In the genomic region with DNA sequence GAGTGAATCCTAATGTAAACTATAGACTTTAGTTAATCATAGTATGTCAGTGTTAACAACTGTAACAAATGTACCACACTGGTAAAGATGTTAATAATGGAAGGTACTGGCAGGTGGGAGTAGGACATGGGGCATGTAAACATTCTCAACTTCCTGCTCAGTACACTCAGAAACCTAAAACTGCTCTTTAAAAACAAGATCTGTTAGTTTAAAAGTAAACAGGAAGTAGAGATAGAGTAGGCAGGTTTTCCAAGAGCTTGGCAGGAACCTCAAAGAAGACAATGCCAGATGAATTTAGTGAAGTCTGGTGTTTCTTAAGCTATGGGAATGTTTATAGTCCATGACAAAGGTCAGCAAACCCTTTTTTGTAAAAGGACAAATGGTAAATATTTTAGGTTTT, we compare ENCODE assay signal across 19 cellular contexts. TPM values are rescaled to one million over a fixed set of nuclear protein-coding genes. Genes with fewer than 3 reads are reported as not detected.
DNase-seq lines count a peak whose midpoint lies in the region; ATAC-seq, FAIRE-seq and TF ChIP-seq lines count a peak whose summit lies in the region.
"Had no signal": no experiment of that assay in that cellular context is flagged by ENCODE, and none has a peak within 500 bp of the region (broad histone marks: within the 10 kb centered on the region; RNA-seq: fewer than 3 reads in every experiment).

No MANE protein-coding gene starts in this region.

- no peaks in the 10 kb centered on the region for H3K27me3 Mint-ChIP-seq in activated CD4-positive, alpha-beta T cell treated with anti-CD3 and anti-CD28 coated beads, Interleukin-2, amount 10 ng/mL, durations not matched to agents 7 days and 5 days
- H3K27me3 Mint-ChIP-seq in central memory CD8-positive, alpha-beta T cell, result no peaks in the 10 kb centered on the region

- H2BK15ac ChIP-seq in mesendoderm (replicated peaks; ENCODE audit: low read depth), result no peak overlapping the region

- no peak overlapping the region for H4K5ac ChIP-seq in mesendoderm (ENCODE audit: low read length)

- no peak for TF ChIP-seq RAD21 in Ishikawa (IDR thresholded peaks at IDR 0.05; ENCODE audit: low read depth)

- H4K8ac ChIP-seq in mesendoderm (ENCODE audit: low read depth, low read length), result no peak overlapping the region

- no peak for TF ChIP-seq POLR2A in GM18505 (IDR thresholded peaks at IDR 0.05; ENCODE audit: borderline replicate concordance, extremely low read depth, insufficient read depth, insufficient read length)

- FAIRE-seq in frontal cortex (lab: Jason Lieb, UNC), result no peak
- FAIRE-seq: keratinocyte had no signal

- no peak overlapping the region for H3K18ac ChIP-seq in mesendoderm (ENCODE audit: low read length)

- no peak overlapping the region for H3K4me3 Mint-ChIP-seq in activated CD4-positive, alpha-beta T cell treated with anti-CD3 and anti-CD28 coated beads, Interleukin-2, amount 10 ng/mL, durations not matched to agents 7 days and 5 days
- peak overlapping the region; percentile 61 for H3K4me3 Mint-ChIP-seq in central memory CD8-positive, alpha-beta T cell
- H3K4me3 Mint-ChIP-seq: natural killer cell had no signal

- DNase-seq in activated CD4-positive, alpha-beta T cell treated with anti-CD3 and anti-CD28 coated beads, Interleukin-2, amount 10 ng/mL, durations not matched to agents 7 days and 5 days, result no peak
- no peak for DNase-seq in activated CD4-positive, alpha-beta T cell treated with anti-CD3 and anti-CD28 coated beads, Interleukin-2, amount 50 U/mL, for 48 hours
- DNase-seq in central memory CD8-positive, alpha-beta T cell (ENCODE audit: low spot score in 2 of 2), result no peak
- DNase-seq in mesendoderm (peak; percentile 2), frontal cortex (ENCODE audit: low spot score in 2 of 2) (no peak)
- DNase-seq: amygdala; gastrocnemius medialis; natural killer cell; NCI-H1105 treated with DMSO at 0.1 percent for 48 hours; NCI-H774; stimulated activated naive CD8-positive, alpha-beta T cell treated with anti-CD3 and anti-CD28 coated beads, Interleukin-15, Interleukin-2, amounts not matched to agents 100 U/mL and 50 U/mL, for 24 hours; T-helper 9 cell had no signal

- H3K79me2 ChIP-seq in mesendoderm (ENCODE audit: control insufficient read depth, insufficient read depth, low read length), result no peaks in the 10 kb centered on the region

- CTCF ChIA-PET in activated CD4-positive, alpha-beta T cell treated with anti-CD3 and anti-CD28 coated beads, Interleukin-2, amount 10 ng/mL, durations not matched to agents 7 days and 5 days (lab: Charles Lee), result interaction anchor here (0.6 kb wide), 1 partner anchor 1115 kb away, joined by 3 read pairs; no protein-coding TSS in a partner anchor

- no peak for TF ChIP-seq EP300 in Ishikawa (IDR thresholded peaks at IDR 0.05; ENCODE audit: borderline replicate concordance)

- peak overlapping the region; percentile 76 for H3K27ac Mint-ChIP-seq in activated CD4-positive, alpha-beta T cell treated with anti-CD3 and anti-CD28 coated beads, Interleukin-2, amount 10 ng/mL, durations not matched to agents 7 days and 5 days
- H3K27ac Mint-ChIP-seq in central memory CD8-positive, alpha-beta T cell (ENCODE audit: low read depth), result peak overlapping the region; percentile 42

- peak; percentile 28 for ATAC-seq in central memory CD8-positive, alpha-beta T cell (replicated peaks; ENCODE audit: extremely low read depth, poor library complexity, severe bottlenecking)
- ATAC-seq in GM19467 (IDR thresholded peaks at IDR 0.05; ENCODE audit: unreplicated experiment), result no peak
- no peak for ATAC-seq in GM18505 (IDR thresholded peaks at IDR 0.05; ENCODE audit: unreplicated experiment)
- ATAC-seq: gastrocnemius medialis; natural killer cell; sciatic nerve; stimulated activated naive CD8-positive, alpha-beta T cell treated with anti-CD3 and anti-CD28 coated beads, Interleukin-15, Interleukin-2, amounts not matched to agents 100 U/mL and 50 U/mL, for 24 hours had no signal

- H2BK5ac ChIP-seq in mesendoderm (ENCODE audit: low read length), result no peak overlapping the region

- no peak overlapping the region for H3K4me2 ChIP-seq in mesendoderm (ENCODE audit: low read length)

- H3K36me3 Mint-ChIP-seq in activated CD4-positive, alpha-beta T cell treated with anti-CD3 and anti-CD28 coated beads, Interleukin-2, amount 10 ng/mL, durations not matched to agents 7 days and 5 days (ENCODE audit: low read depth), result peaks cover 19% of the 10 kb centered on the region
- peaks cover 4% of the 10 kb centered on the region for H3K36me3 Mint-ChIP-seq in central memory CD8-positive, alpha-beta T cell (ENCODE audit: insufficient read depth)
- H3K36me3 Mint-ChIP-seq: natural killer cell had no signal

- H3K4me1 ChIP-seq in mesendoderm (ENCODE audit: control insufficient read depth, low read depth, low read length), result no peaks in the 10 kb centered on the region
- H3K4me1 ChIP-seq: gastrocnemius medialis, HAP-1 had no signal

- no peak overlapping the region for H3K56ac ChIP-seq in mesendoderm (ENCODE audit: low read length)

- H3K4ac ChIP-seq in mesendoderm (ENCODE audit: low read depth, low read length), result no peak overlapping the region

- H3K27ac ChIP-seq in mesendoderm (ENCODE audit: low read depth, low read length), result no peak overlapping the region
- H3K27ac ChIP-seq: coronary artery, gastrocnemius medialis had no signal

- no peak overlapping the region for H3K23ac ChIP-seq in mesendoderm (ENCODE audit: low read length)

- H2AK5ac ChIP-seq in mesendoderm (ENCODE audit: low read length), result no peak overlapping the region

- no peak overlapping the region for H2BK120ac ChIP-seq in mesendoderm (ENCODE audit: low read depth, low read length)

- no peak overlapping the region for H3K9ac ChIP-seq in mesendoderm (ENCODE audit: low read length)

- POLR2A ChIA-PET in activated CD4-positive, alpha-beta T cell treated with anti-CD3 and anti-CD28 coated beads, Interleukin-2, amount 10 ng/mL, durations not matched to agents 7 days and 5 days (lab: Charles Lee), result no interaction called here

- H3K36me3 ChIP-seq in mesendoderm (ENCODE audit: control insufficient read depth, insufficient read depth, low read length), result no peaks in the 10 kb centered on the region
- H3K36me3 ChIP-seq: gastrocnemius medialis, HAP-1 had no signal

- no peak overlapping the region for H3K4me3 ChIP-seq in mesendoderm (ENCODE audit: low read length)
- H3K4me3 ChIP-seq: coronary artery, gastrocnemius medialis, HAP-1 had no signal

- H3K27me3 ChIP-seq in mesendoderm (ENCODE audit: insufficient read depth, low read length, poor library complexity), result no peaks in the 10 kb centered on the region
- H3K27me3 ChIP-seq: gastrocnemius medialis had no signal

- no peaks in the 10 kb centered on the region for H3K79me1 ChIP-seq in mesendoderm (ENCODE audit: low read length)

- H3K9me3 Mint-ChIP-seq in activated CD4-positive, alpha-beta T cell treated with anti-CD3 and anti-CD28 coated beads, Interleukin-2, amount 10 ng/mL, durations not matched to agents 7 days and 5 days, result peaks cover 12% of the 10 kb centered on the region
- H3K9me3 Mint-ChIP-seq in central memory CD8-positive, alpha-beta T cell, result no peaks in the 10 kb centered on the region

- peaks cover 17% of the 10 kb centered on the region for H3K4me1 Mint-ChIP-seq in activated CD4-positive, alpha-beta T cell treated with anti-CD3 and anti-CD28 coated beads, Interleukin-2, amount 10 ng/mL, durations not matched to agents 7 days and 5 days
- peaks cover 11% of the 10 kb centered on the region for H3K4me1 Mint-ChIP-seq in central memory CD8-positive, alpha-beta T cell

TF ChIP-seq in Ishikawa, 13 proteins besides CTCF, POLR2A, EP300 and RAD21:
- TF ChIP-seq, protein P1, sequence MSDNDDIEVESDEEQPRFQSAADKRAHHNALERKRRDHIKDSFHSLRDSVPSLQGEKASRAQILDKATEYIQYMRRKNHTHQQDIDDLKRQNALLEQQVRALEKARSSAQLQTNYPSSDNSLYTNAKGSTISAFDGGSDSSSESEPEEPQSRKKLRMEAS (IDR thresholded peaks at IDR 0.05), result no peak
- no peak for TF ChIP-seq TEAD4 (IDR thresholded peaks at IDR 0.05)
- TF ChIP-seq FOXM1 (IDR thresholded peaks at IDR 0.05; ENCODE audit: borderline replicate concordance, low read depth), result 0 out of 2 replicates have a peak, but pooled peaks have one; percentile 43
- no peak for TF ChIP-seq CREB1 (IDR thresholded peaks at IDR 0.05; ENCODE audit: low read depth)
- no peak for TF ChIP-seq TAF1 (IDR thresholded peaks at IDR 0.05; ENCODE audit: low read depth)
TF ChIP-seq in Ishikawa: peak in this region for 1.

RNA-seq across cellular contexts. Expression of gene CCDC138, which starts 46.6 kb away (rescaled TPM):
- total RNA-seq in activated CD4-positive, alpha-beta T cell treated with anti-CD3 and anti-CD28 coated beads, Interleukin-2, amount 10 ng/mL, durations not matched to agents 7 days and 5 days, result 10 to 100 TPM; 12.1 to 12.8 TPM
- 19.4 TPM for polyA plus RNA-seq in mesendoderm (2013, experiment 1 of 2)
- 19.5 TPM for polyA plus RNA-seq in mesendoderm (2013, experiment 2 of 2)
- 51.8 TPM for total RNA-seq in frontal cortex
